25 cellular contexts compared by ENCODE assay signal in genomic region chr18:74489631-74490030, GRCh38. TPM values are rescaled to one million over a fixed set of nuclear protein-coding genes. Genes with fewer than 3 reads are reported as not detected.
DNase-seq lines count a peak whose midpoint lies in the region; ATAC-seq, FAIRE-seq and TF ChIP-seq lines count a peak whose summit lies in the region.
"Had no signal": no experiment of that assay in that cellular context is flagged by ENCODE, and none has a peak within 500 bp of the region (broad histone marks: within the 10 kb centered on the region; RNA-seq: fewer than 3 reads in every experiment).

No MANE protein-coding gene starts in this region.

- H3K4me1 ChIP-seq in heart right ventricle: peaks cover 5 to 27% (median 11%) of the 10 kb centered on the region in 9 donors
- H3K4me1 ChIP-seq: pancreas had no signal

- intact Hi-C loops in heart right ventricle (cut with DNase I): loop anchor here in 8 of 10 donors (5.0 to 10.0 kb wide), 5 partner anchors 55 to 297 kb away; no protein-coding TSS in a partner anchor

- peaks cover 0 to 5% (median 0%) of the 10 kb centered on the region in 11 donors for H3K9me3 ChIP-seq in heart right ventricle
- H3K9me3 ChIP-seq: pancreas, tibial nerve had no signal

- FAIRE-seq in urothelium cell line (lab: Jason Lieb, UNC): no peak
- FAIRE-seq: frontal cortex, GM12878, pancreas, small intestine had no signal

- no peaks in the 10 kb centered on the region for H3K27me3 ChIP-seq in heart right ventricle
- H3K27me3 ChIP-seq: cardiac muscle cell, pancreas, tibial nerve had no signal

- no peaks in the 10 kb centered on the region for H3K36me3 ChIP-seq in heart right ventricle
- H3K36me3 ChIP-seq: cardiac muscle cell, pancreas, tibial nerve had no signal

- H3K27ac ChIP-seq in heart right ventricle: no peak overlapping the region
- H3K27ac ChIP-seq: cardiac muscle cell, HL-60, pancreas, tibial nerve had no signal

- ATAC-seq in GM21786 (IDR thresholded peaks at IDR 0.05; ENCODE audit: unreplicated experiment) (no peak), heart right ventricle (no peak)
- ATAC-seq: CD8-positive, alpha-beta T cell; GM12878; pancreas had no signal

- 51 to 53% methylated on average over 6 of the region's 6 CpGs for WGBS in heart right ventricle, 2 donors

- DNase-seq in NCI-H82 (lab: John Stamatoyannopoulos, UW) (peak; percentile 37), NCI-H82 treated with DMSO at 0.1 percent for 48 hours (lab: John Stamatoyannopoulos, UW; ENCODE audit: unreplicated experiment) (no peak), SW480 (ENCODE audit: low spot score) (peak; percentile 62), fibroblast of pulmonary artery (ENCODE audit: low read depth) (peak; percentile 27), urothelium cell line (ENCODE audit: low spot score) (peak; percentile 56), heart right ventricle (no peak), NK-92 (lab: John Stamatoyannopoulos, UW; ENCODE audit: unreplicated experiment) (no peak)
- DNase-seq: 8988T; activated CD4-positive, alpha-beta T cell treated with anti-CD3 and anti-CD28 coated beads for 4 hours; activated naive CD4-positive, alpha-beta T cell treated with Interleukin-2 at 50 U/mL for 16 hours; CD8-positive, alpha-beta T cell; effector memory CD4-positive, alpha-beta T cell; KG1; NCI-H1105; NCI-H2227 treated with DMSO at 0.1 percent for 48 hours; pancreas; SHP77; small intestine; T-helper 9 cell had no signal

- H3K4me3 ChIP-seq in fibroblast of pulmonary artery (replicated peaks; ENCODE audit: low read depth, low read length): no peak overlapping the region
- no peak overlapping the region for H3K4me3 ChIP-seq in heart right ventricle
- H3K4me3 ChIP-seq: cardiac muscle cell, GM12878, pancreas, tibial nerve had no signal

- TF ChIP-seq CTCF in fibroblast of pulmonary artery (IDR thresholded peaks at IDR 0.05; ENCODE audit: low read length, missing control alignments): no peak
- TF ChIP-seq CTCF in heart right ventricle (IDR thresholded peaks at IDR 0.05): no peak

RNA-seq across cellular contexts. Expression of gene CNDP2, which starts 6.5 kb away (rescaled TPM):
- total RNA-seq in heart right ventricle: 100 to 1,000 TPM in 1 of 10 donors, 10 to 100 TPM in 9; 50.2 to 117 (median 75.3) TPM
- 10 to 100 TPM; 48.9 to 62.3 TPM for polyA plus RNA-seq in heart right ventricle

RNA-seq across cellular contexts. Expression of gene DIPK1C, which starts 32.5 kb away (rescaled TPM):
- 10 to 100 TPM in 2 of 10 donors, 1 to 10 TPM in 7, under 1 TPM in 1; 0.90 to 12.9 (median 6.6) TPM for total RNA-seq in heart right ventricle
- polyA plus RNA-seq in heart right ventricle: 1 to 10 TPM in 1 of 2 donors, under 1 TPM in 1; 0.70 to 8.0 TPM
- total RNA-seq: cardiac muscle cell; CD8-positive, alpha-beta T cell; GM12878 had no signal
- polyA plus RNA-seq: cardiac muscle cell, GM12878 had no signal

RNA-seq across cellular contexts. Expression of gene CNDP1, which starts 44.7 kb away (rescaled TPM):
- total RNA-seq in heart right ventricle: under 1 TPM in 1 of 10 donors, not detected in 9; 0.11 TPM
- under 1 TPM in 1 of 2 donors, not detected in 1; 0.12 TPM for polyA plus RNA-seq in heart right ventricle
- total RNA-seq: cardiac muscle cell, GM12878 had no signal
- polyA plus RNA-seq: cardiac muscle cell had no signal

Comparison
In these comparisons a context has a peak if more than half of its experiments do, and no peak if none do; other contexts are left out.
1. DNase-seq: peak in NCI-H82 (single experiment), SW480 (single experiment), fibroblast of pulmonary artery (single experiment) and urothelium cell line (single experiment); none in NCI-H82 treated with DMSO at 0.1 percent for 48 hours (single experiment), heart right ventricle (0 of 2) and NK-92 (single experiment).